9 cellular contexts compared by ENCODE assay signal in the genomic region with DNA sequence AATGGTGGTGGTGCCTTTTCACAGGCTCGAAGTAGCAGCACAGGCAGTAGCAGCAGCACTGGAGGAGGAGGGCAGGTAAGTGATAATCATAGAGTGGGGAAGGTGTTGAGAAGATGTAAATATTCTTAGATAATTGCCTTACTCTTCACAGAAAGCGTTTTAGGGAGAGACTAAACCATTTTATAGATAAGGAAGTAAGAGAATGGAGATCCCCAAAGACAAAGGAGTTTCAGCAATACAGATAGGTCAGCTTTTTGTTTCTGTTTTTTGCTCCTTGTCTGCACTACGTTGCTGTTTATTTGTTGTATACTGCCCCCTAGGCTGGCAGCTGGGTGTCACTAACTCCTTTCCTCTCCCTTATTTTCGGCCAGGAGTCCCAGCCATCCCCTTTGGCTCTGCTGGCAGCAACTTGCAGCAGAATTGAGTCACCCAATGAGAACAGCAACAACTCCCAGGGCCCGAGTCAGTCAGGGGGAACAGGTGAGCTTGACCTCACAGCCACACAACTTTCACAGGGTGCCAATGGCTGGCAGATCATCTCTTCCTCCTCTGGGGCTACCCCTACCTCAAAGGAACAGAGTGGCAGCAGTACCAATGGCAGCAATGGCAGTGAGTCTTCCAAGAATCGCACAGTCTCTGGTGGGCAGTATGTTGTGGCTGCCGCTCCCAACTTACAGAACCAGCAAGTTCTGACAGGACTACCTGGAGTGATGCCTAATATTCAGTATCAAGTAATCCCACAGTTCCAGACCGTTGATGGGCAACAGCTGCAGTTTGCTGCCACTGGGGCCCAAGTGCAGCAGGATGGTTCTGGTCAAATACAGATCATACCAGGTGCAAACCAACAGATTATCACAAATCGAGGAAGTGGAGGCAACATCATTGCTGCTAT. TPM values are rescaled to one million over a fixed set of nuclear protein-coding genes. Genes with fewer than 3 reads are reported as not detected.
DNase-seq lines count a peak whose midpoint lies in the region; ATAC-seq and TF ChIP-seq lines count a peak whose summit lies in the region.
"Had no signal": no experiment of that assay in that cellular context is flagged by ENCODE, and none has a peak within 500 bp of the region (broad histone marks: within the 10 kb centered on the region; RNA-seq: fewer than 3 reads in every experiment).

No MANE protein-coding gene starts in this region.

- intact Hi-C loops in CD14-positive monocyte (cut with micrococcal nuclease) (loop anchor here (1.0 to 5.0 kb wide), 3 partner anchors 30 to 57 kb away; a partner anchor contains a TSS), left colon (cut with DNase I, micrococcal nuclease) (no loop called here)

- CTCF ChIA-PET in HEK293T (lab: Yijun Ruan, JAX) = interaction anchor here (0.6 to 3.7 kb wide), 6 partner anchors 15 to 375 kb away, joined by 3 to 17 read pairs (median 4); no protein-coding TSS in a partner anchor

- H3K36me3 Mint-ChIP-seq in CD14-positive monocyte = peaks cover 33 to 49% of the 10 kb centered on the region in 2 donors
- H3K36me3 Mint-ChIP-seq in T-helper 1 cell treated with Interleukin-12 subunit alpha and Interleukin-12 subunit beta and Interleukin-4 antibody, amounts not matched to agents 30 μg/mL and 1 μg/mL, for 36 hours (ENCODE audit: low read depth) = peaks cover 34% of the 10 kb centered on the region

- H3K27ac Mint-ChIP-seq in CD14-positive monocyte = peak overlapping the region; percentile 95 to 98 (median 98)
- H3K27ac Mint-ChIP-seq in T-helper 1 cell treated with Interleukin-12 subunit alpha and Interleukin-12 subunit beta and Interleukin-4 antibody, amounts not matched to agents 30 μg/mL and 1 μg/mL, for 36 hours = peak overlapping the region; percentile 91
- peak overlapping the region; percentile 86 to 98 for H3K27ac Mint-ChIP-seq in stimulated activated naive CD8-positive, alpha-beta T cell treated with anti-CD3 and anti-CD28 coated beads, Interleukin-15, amount 100 ng/mL, for 72 hours

- H3K9me3 Mint-ChIP-seq in CD14-positive monocyte = no peaks in the 10 kb centered on the region
- no peaks in the 10 kb centered on the region for H3K9me3 Mint-ChIP-seq in T-helper 1 cell treated with Interleukin-12 subunit alpha and Interleukin-12 subunit beta and Interleukin-4 antibody, amounts not matched to agents 30 μg/mL and 1 μg/mL, for 36 hours
- no peaks in the 10 kb centered on the region for H3K9me3 Mint-ChIP-seq in stimulated activated naive CD8-positive, alpha-beta T cell treated with anti-CD3 and anti-CD28 coated beads, Interleukin-15, amount 100 ng/mL, for 72 hours

- no peak for ATAC-seq in left colon
- no peak for ATAC-seq in stimulated activated naive CD8-positive, alpha-beta T cell treated with anti-CD3 and anti-CD28 coated beads, Interleukin-15, amount 100 ng/mL, for 72 hours
- ATAC-seq in GM19351 (IDR thresholded peaks at IDR 0.05; ENCODE audit: unreplicated experiment) = no peak

- peak overlapping the region; percentile 79 to 97 for H3K4me3 Mint-ChIP-seq in CD14-positive monocyte
- peak overlapping the region; percentile 92 for H3K4me3 Mint-ChIP-seq in T-helper 1 cell treated with Interleukin-12 subunit alpha and Interleukin-12 subunit beta and Interleukin-4 antibody, amounts not matched to agents 30 μg/mL and 1 μg/mL, for 36 hours
- peak overlapping the region; percentile 87 to 98 for H3K4me3 Mint-ChIP-seq in stimulated activated naive CD8-positive, alpha-beta T cell treated with anti-CD3 and anti-CD28 coated beads, Interleukin-15, amount 100 ng/mL, for 72 hours

- peak overlapping the region; percentile 62 for H3K4me3 ChIP-seq in choroid plexus epithelial cell (ENCODE audit: low read depth, low read length)

- DNase-seq in CD14-positive monocyte (ENCODE audit: low spot score) (peak; percentile 72), HEK293T (ENCODE audit: extremely low spot score) (no peak), choroid plexus epithelial cell (ENCODE audit: low read depth) (peak; percentile 67), left colon (peak; percentile 60 to 65), NCI-H446 treated with DMSO at 0.1 percent for 48 hours (lab: John Stamatoyannopoulos, UW) (no peak)
- DNase-seq in stimulated activated naive CD8-positive, alpha-beta T cell treated with anti-CD3 and anti-CD28 coated beads, Interleukin-15, amount 100 ng/mL, for 72 hours = peak; percentile 33 to 57

- peaks cover 0 to 2% (median 1%) of the 10 kb centered on the region in 3 donors for H3K27me3 Mint-ChIP-seq in CD14-positive monocyte (ENCODE audit: low read depth in 3 of 3)
- no peaks in the 10 kb centered on the region for H3K27me3 Mint-ChIP-seq in T-helper 1 cell treated with Interleukin-12 subunit alpha and Interleukin-12 subunit beta and Interleukin-4 antibody, amounts not matched to agents 30 μg/mL and 1 μg/mL, for 36 hours (ENCODE audit: low read depth)
- no peaks in the 10 kb centered on the region for H3K27me3 Mint-ChIP-seq in stimulated activated naive CD8-positive, alpha-beta T cell treated with anti-CD3 and anti-CD28 coated beads, Interleukin-15, amount 100 ng/mL, for 72 hours

- TF ChIP-seq CTCF in CD14-positive monocyte (IDR thresholded peaks at IDR 0.05) = peak; percentile 82
- peak; percentile 51 for TF ChIP-seq CTCF in choroid plexus epithelial cell (conservative IDR thresholded peaks at IDR 0.05; ENCODE audit: low read depth, low read length)

- H3K4me1 Mint-ChIP-seq in CD14-positive monocyte = peaks cover 50% of the 10 kb centered on the region
- peaks cover 32% of the 10 kb centered on the region for H3K4me1 Mint-ChIP-seq in T-helper 1 cell treated with Interleukin-12 subunit alpha and Interleukin-12 subunit beta and Interleukin-4 antibody, amounts not matched to agents 30 μg/mL and 1 μg/mL, for 36 hours (ENCODE audit: low read depth)
- H3K4me1 Mint-ChIP-seq in stimulated activated naive CD8-positive, alpha-beta T cell treated with anti-CD3 and anti-CD28 coated beads, Interleukin-15, amount 100 ng/mL, for 72 hours = peaks cover 56% of the 10 kb centered on the region

- POLR2A ChIA-PET in HEK293T (lab: Yijun Ruan, JAX) = interaction anchor here (0.7 to 2.1 kb wide), 7 partner anchors 8 to 123 kb away, joined by 3 to 9 read pairs (median 3); a partner anchor contains a TSS

TF ChIP-seq in HEK293T, 16 proteins besides CTCF, POLR2A, EP300 and RAD21:
- TF ChIP-seq ARNT (IDR thresholded peaks at IDR 0.05) = no peak
- 0 out of 2 replicates have a peak, but pooled peaks have one; percentile 63 for TF ChIP-seq HDGF (IDR thresholded peaks at IDR 0.05; ENCODE audit: borderline replicate concordance)

RNA-seq across cellular contexts. Expression of a gene that starts 2.0 kb away (rescaled TPM):
- polyA plus RNA-seq in CD14-positive monocyte = 10 to 100 TPM; 15.1 to 22.7 TPM
- 10 to 100 TPM; 85.2 to 98.2 TPM for total RNA-seq in left colon

RNA-seq across cellular contexts. Expression of a gene that starts 41.7 kb away (rescaled TPM):
- polyA plus RNA-seq in CD14-positive monocyte = not detected
- not detected for total RNA-seq in left colon
- total RNA-seq: T-helper 2 cell treated with Interferon-gamma antibody and Interleukin-4, amounts not matched to agents 100 ng/mL and 5 ng/mL, for 36 hours had no signal

RNA-seq across cellular contexts. Expression of a gene that starts 45.8 kb away (rescaled TPM):
- polyA plus RNA-seq in CD14-positive monocyte = not detected
- total RNA-seq in left colon = not detected
- total RNA-seq: T-helper 2 cell treated with Interferon-gamma antibody and Interleukin-4, amounts not matched to agents 100 ng/mL and 5 ng/mL, for 36 hours had no signal

RNA-seq across cellular contexts. Expression of a gene that starts 59.5 kb away (rescaled TPM):
- polyA plus RNA-seq in CD14-positive monocyte = 100 to 1,000 TPM; 591 to 670 TPM
- total RNA-seq in left colon = 100 to 1,000 TPM; 447 to 662 TPM

Comparison
In these comparisons a context has a peak if more than half of its experiments do, and no peak if none do; other contexts are left out.
1. DNase-seq: peak in CD14-positive monocyte (single experiment), choroid plexus epithelial cell (single experiment), left colon (2 of 2) and stimulated activated naive CD8-positive, alpha-beta T cell treated with anti-CD3 and anti-CD28 coated beads, Interleukin-15, amount 100 ng/mL, for 72 hours (2 of 2); none in HEK293T (single experiment) and NCI-H446 treated with DMSO at 0.1 percent for 48 hours (single experiment).
2. intact Hi-C loops: an anchor here in CD14-positive monocyte (1.0 to 5.0 kb wide); none called in left colon.
3. Peak in every context shown above with its lines, with median percentiles within 50 percentile points of each other: H3K27ac Mint-ChIP-seq and H3K4me3 Mint-ChIP-seq.